9 cellular contexts compared by ENCODE assay signal in the genomic region with DNA sequence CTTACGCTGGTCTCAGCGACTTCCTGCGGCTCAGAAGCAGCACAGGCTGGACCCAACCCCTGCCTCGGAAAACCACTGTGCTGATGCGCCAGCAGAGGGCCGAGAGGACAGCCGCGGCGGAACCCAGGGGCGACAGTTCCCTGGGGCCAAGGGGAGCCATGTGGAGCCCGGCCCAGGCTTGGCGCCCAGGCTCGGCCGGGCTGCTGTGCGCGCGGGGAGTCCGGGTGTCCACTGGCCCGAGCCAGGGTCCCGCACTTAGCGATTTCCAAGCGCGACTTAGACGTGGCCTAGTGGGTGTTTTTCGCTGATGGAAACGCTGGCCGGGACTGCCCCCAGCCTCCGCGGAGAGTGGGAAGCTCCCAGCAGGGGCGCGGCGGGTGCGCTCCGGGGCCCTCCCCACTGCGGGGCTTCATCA. TPM values are rescaled to one million over a fixed set of nuclear protein-coding genes. Genes with fewer than 3 reads are reported as not detected.
A peak's percentile ranks its signal among the peaks of the same experiment; 100 is the strongest.
DNase-seq lines count a peak whose midpoint lies in the region; ATAC-seq and TF ChIP-seq lines count a peak whose summit lies in the region.
"Had no signal": no experiment of that assay in that cellular context is flagged by ENCODE, and none has a peak within 500 bp of the region (broad histone marks: within the 10 kb centered on the region; RNA-seq: fewer than 3 reads in every experiment).

No MANE protein-coding gene starts in this region.

- peaks cover 18 to 21% of the 10 kb centered on the region in 2 donors for H3K4me1 Mint-ChIP-seq in immature natural killer cell
- H3K4me1 Mint-ChIP-seq in effector memory CD8-positive, alpha-beta T cell (ENCODE audit: low read depth in 2 of 2) = no peaks in the 10 kb centered on the region

- no peaks in the 10 kb centered on the region for H3K9me3 Mint-ChIP-seq in immature natural killer cell
- peaks cover 0 to 4% of the 10 kb centered on the region in 2 donors for H3K9me3 Mint-ChIP-seq in effector memory CD8-positive, alpha-beta T cell

- no peak for TF ChIP-seq EP300 in suprapubic skin (IDR thresholded peaks at IDR 0.05)

- H3K36me3 ChIP-seq in suprapubic skin = no peaks in the 10 kb centered on the region

- H3K4me3 ChIP-seq in astrocyte of the spinal cord (ENCODE audit: low read depth, low read length) = no peak overlapping the region
- peak overlapping the region; percentile 39 for H3K4me3 ChIP-seq in suprapubic skin

- WGBS in suprapubic skin = 20% methylated on average over 2 of the region's 35 CpGs

- peaks cover 3 to 6% (median 4%) of the 10 kb centered on the region in 3 donors for H3K27me3 Mint-ChIP-seq in immature natural killer cell (ENCODE audit: low read depth in 3 of 3)
- peaks cover 32 to 62% of the 10 kb centered on the region in 2 donors for H3K27me3 Mint-ChIP-seq in effector memory CD8-positive, alpha-beta T cell

- in situ Hi-C loops in astrocyte of the spinal cord (cut with HindIII; ENCODE audit: low sequenced_read_pairs) = no loop called here

- H3K36me3 Mint-ChIP-seq in immature natural killer cell = no peaks in the 10 kb centered on the region
- peaks cover 4% of the 10 kb centered on the region for H3K36me3 Mint-ChIP-seq in effector memory CD8-positive, alpha-beta T cell (ENCODE audit: insufficient read depth)

- H3K27me3 ChIP-seq in suprapubic skin = peaks cover 43% of the 10 kb centered on the region

- H3K9me3 ChIP-seq in suprapubic skin = no peaks in the 10 kb centered on the region

- H3K27ac Mint-ChIP-seq in immature natural killer cell = peak overlapping the region in 1 of 6 donors; percentile 34
- no peak overlapping the region for H3K27ac Mint-ChIP-seq in effector memory CD8-positive, alpha-beta T cell

- no peak for TF ChIP-seq POLR2A in suprapubic skin (IDR thresholded peaks at IDR 0.05)

- DNase-seq in NCI-H748 (lab: John Stamatoyannopoulos, UW; ENCODE audit: unreplicated experiment) (peak; percentile 41), NCI-H748 treated with DMSO at 0.1 percent for 48 hours (lab: John Stamatoyannopoulos, UW) (no peak), astrocyte of the spinal cord (ENCODE audit: low read depth, low spot score) (peak; percentile 12), immature natural killer cell (peak; percentile 19 to 34 (median 32)), suprapubic skin (ENCODE audit: low spot score in 2 of 2) (no peak), AML-193 (lab: John Stamatoyannopoulos, UW) (no peak)
- no peak for DNase-seq in effector memory CD8-positive, alpha-beta T cell
- DNase-seq: NCI-H446 had no signal

- no peak for ATAC-seq in HG03097 (IDR thresholded peaks at IDR 0.05; ENCODE audit: low FRiP score, unreplicated experiment)
- no peak for ATAC-seq in effector memory CD8-positive, alpha-beta T cell (replicated peaks)

- TF ChIP-seq CTCF in astrocyte of the spinal cord (IDR thresholded peaks at IDR 0.05; ENCODE audit: low read depth, low read length) = peak; percentile 50
- TF ChIP-seq CTCF in suprapubic skin (IDR thresholded peaks at IDR 0.05) = peak in 1 of 2 donors; percentile 28

- no peak overlapping the region for H3K27ac ChIP-seq in suprapubic skin

- H3K4me1 ChIP-seq in suprapubic skin = peaks cover 6% of the 10 kb centered on the region

- H3K4me3 Mint-ChIP-seq in immature natural killer cell = peak overlapping the region; percentile 49 to 72 (median 63)
- H3K4me3 Mint-ChIP-seq in effector memory CD8-positive, alpha-beta T cell = no peak overlapping the region

RNA-seq across cellular contexts. Expression of a gene that starts 18.6 kb away (rescaled TPM):
- polyA plus RNA-seq in immature natural killer cell = 100 to 1,000 TPM in 2 of 3 donors, 10 to 100 TPM in 1; 97.4 to 139 (median 111) TPM
- total RNA-seq in suprapubic skin = 10 to 100 TPM; 24.9 to 45.4 (median 36.8) TPM

Comparison
In these comparisons a context has a peak if more than half of its experiments do, and no peak if none do; other contexts are left out.
1. DNase-seq: peak in NCI-H748 (single experiment), astrocyte of the spinal cord (single experiment) and immature natural killer cell (3 of 3); none in NCI-H748 treated with DMSO at 0.1 percent for 48 hours (single experiment), suprapubic skin (0 of 2), AML-193 (0 of 2) and effector memory CD8-positive, alpha-beta T cell (0 of 3).
2. H3K4me3 Mint-ChIP-seq: peak in immature natural killer cell (5 of 5); none in effector memory CD8-positive, alpha-beta T cell (0 of 2).